In the genomic region with DNA sequence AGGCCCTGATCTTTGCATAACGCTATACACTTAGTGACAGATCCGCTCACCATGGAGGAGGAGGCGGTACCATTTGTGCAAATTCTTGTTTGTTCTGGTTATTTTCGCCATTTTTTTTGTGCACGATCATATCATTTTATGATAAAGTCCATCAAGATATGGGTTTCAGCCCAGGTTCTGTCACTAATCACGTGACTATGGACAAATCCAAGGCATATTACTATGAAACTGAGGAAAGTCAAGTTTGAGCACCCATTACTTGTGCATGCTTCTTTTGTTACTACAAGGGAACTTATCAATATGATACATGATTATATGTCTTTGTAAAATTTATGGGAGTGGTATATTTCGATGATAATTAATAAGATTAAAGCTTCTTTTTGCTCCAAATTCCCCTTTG, we compare ENCODE assay signal across 24 cellular contexts.
DNase-seq lines count a peak whose midpoint lies in the region; ATAC-seq, FAIRE-seq and TF ChIP-seq lines count a peak whose summit lies in the region.
"Had no signal": no experiment of that assay in that cellular context is flagged by ENCODE, and none has a peak within 500 bp of the region (broad histone marks: within the 10 kb centered on the region; RNA-seq: fewer than 3 reads in every experiment).

No MANE protein-coding gene starts in this region.

- no peaks in the 10 kb centered on the region for H3K9me3 Mint-ChIP-seq in MCF 10A (ENCODE audit: unreplicated experiment)
- H3K9me3 Mint-ChIP-seq in stimulated activated naive B cell treated with anti-CD40 and anti-IgM and Interleukin-4, amounts not matched to agents 10 μg/mL and 1 μg/mL and 100 μg/mL, for 72 hours: peaks cover 7 to 13% of the 10 kb centered on the region in 2 donors

- H3K79me2 ChIP-seq in Karpas-422 (ENCODE audit: low read length) (no peaks in the 10 kb centered on the region), K562 (ENCODE audit: control insufficient read depth, insufficient read depth, low read length) (no peaks in the 10 kb centered on the region)

- H3K4me3 Mint-ChIP-seq in MCF 10A (ENCODE audit: unreplicated experiment): no peak overlapping the region
- no peak overlapping the region for H3K4me3 Mint-ChIP-seq in stimulated activated naive B cell treated with anti-CD40 and anti-IgM and Interleukin-4, amounts not matched to agents 10 μg/mL and 1 μg/mL and 100 μg/mL, for 72 hours
- H3K4me3 Mint-ChIP-seq: B cell; CD4-positive, alpha-beta T cell; CD8-positive, alpha-beta T cell had no signal

- in situ Hi-C loops in K562 (cut with MboI): no loop called here

- 3% methylated on average over 6 of the region's 7 CpGs for WGBS in K562 (ENCODE audit: insufficient coverage, low coverage, missing lambda C conversion rate)
- WGBS in heart left ventricle, 4 donors: 78 to 90% (median 86%) methylated on average over 7 of the region's 7 CpGs

- TF ChIP-seq EP300 in K562 (IDR thresholded peaks at IDR 0.05; ENCODE audit: low read length): no peak

- CTCF ChIA-PET in MCF 10A (lab: Yijun Ruan, JAX): interaction anchor here (0.9 kb wide), 1 partner anchor 36 kb away, joined by 3 read pairs; no protein-coding TSS in a partner anchor
- CTCF ChIA-PET in K562 (lab: Yijun Ruan, JAX; ENCODE audit: low intra/inter-chr PET ratio): no interaction called here

- DNase-seq in MCF 10A (ENCODE audit: unreplicated experiment): no peak
- DNase-seq in breast epithelium (ENCODE audit: low spot score in 2 of 2): no peak
- no peak for DNase-seq in Karpas-422
- no peak for DNase-seq in K562 (ENCODE audit: extremely low read depth in 1 of 4, low spot score in 3 of 4)
- DNase-seq in foreskin keratinocyte: no peak
- no peak for DNase-seq in MG63
- no peak for DNase-seq in heart left ventricle
- no peak for DNase-seq in stimulated activated naive B cell treated with anti-CD40 and anti-IgM and Interleukin-4, amounts not matched to agents 10 μg/mL and 1 μg/mL and 100 μg/mL, for 72 hours
- DNase-seq: AML-193; Caco-2; Calu3; CD4-positive, alpha-beta T cell; CD8-positive, alpha-beta T cell; DMS79 treated with DMSO at 0.1 percent for 48 hours; GF-D8 had no signal

- no peak overlapping the region for H3K4me3 ChIP-seq in breast epithelium
- no peak overlapping the region for H3K4me3 ChIP-seq in Karpas-422 (ENCODE audit: low read length)
- no peak overlapping the region for H3K4me3 ChIP-seq in K562
- no peak overlapping the region for H3K4me3 ChIP-seq in MG63
- no peak overlapping the region for H3K4me3 ChIP-seq in heart left ventricle
- H3K4me3 ChIP-seq: A549; BLaER1 treated with 17β-estradiol and CSF1 and Interleukin-3, amounts not matched to agents 10 nM and 100 nM had no signal

- no peaks in the 10 kb centered on the region for H3K36me3 Mint-ChIP-seq in MCF 10A (ENCODE audit: insufficient read depth, unreplicated experiment)
- no peaks in the 10 kb centered on the region for H3K36me3 Mint-ChIP-seq in stimulated activated naive B cell treated with anti-CD40 and anti-IgM and Interleukin-4, amounts not matched to agents 10 μg/mL and 1 μg/mL and 100 μg/mL, for 72 hours
- H3K36me3 Mint-ChIP-seq: CD8-positive, alpha-beta T cell had no signal

- no peak for TF ChIP-seq CTCF in MCF 10A (IDR thresholded peaks at IDR 0.05; ENCODE audit: unreplicated experiment)
- TF ChIP-seq CTCF in breast epithelium (IDR thresholded peaks at IDR 0.05): no peak
- TF ChIP-seq CTCF in K562 (IDR thresholded peaks at IDR 0.05 in 2 of 3, conservative IDR thresholded peaks at IDR 0.05 in 1 of 3; ENCODE audit: insufficient read depth in 2 of 3, low read depth in 1 of 3, low read length in 3 of 3): no peak
- no peak for TF ChIP-seq CTCF in foreskin keratinocyte (conservative IDR thresholded peaks at IDR 0.05)
- no peak for TF ChIP-seq CTCF in heart left ventricle (IDR thresholded peaks at IDR 0.05)

- H3K9ac ChIP-seq in Karpas-422 (ENCODE audit: low read length): no peak overlapping the region
- H3K9ac ChIP-seq in K562 (ENCODE audit: insufficient read depth in 1 of 2, low read depth in 2 of 2, low read length in 2 of 2): no peak overlapping the region
- H3K9ac ChIP-seq: BLaER1 treated with 17β-estradiol and CSF1 and Interleukin-3, amounts not matched to agents 10 nM and 100 nM had no signal

- no peak overlapping the region for H3K27ac ChIP-seq in breast epithelium
- H3K27ac ChIP-seq in Karpas-422 (ENCODE audit: low read length): no peak overlapping the region
- no peak overlapping the region for H3K27ac ChIP-seq in K562 (ENCODE audit: extremely low read depth, low read depth, low read length)
- peak overlapping the region; percentile 21 for H3K27ac ChIP-seq in foreskin keratinocyte
- no peak overlapping the region for H3K27ac ChIP-seq in heart left ventricle
- H3K27ac ChIP-seq: 22Rv1; A549; BLaER1 treated with 17β-estradiol and CSF1 and Interleukin-3, amounts not matched to agents 10 nM and 100 nM; C4-2B had no signal

- no peak for TF ChIP-seq RAD21 in K562 (CRISPR knock-in tag; conservative IDR thresholded peaks at IDR 0.05 in 1 of 2, IDR thresholded peaks at IDR 0.05 in 1 of 2)

- no peaks in the 10 kb centered on the region for H3K9me1 ChIP-seq in K562 (ENCODE audit: control insufficient read depth, insufficient read depth, low read length)

- ATAC-seq in K562 (no peak), foreskin keratinocyte (no peak), heart left ventricle (no peak)
- no peak for ATAC-seq in stimulated activated naive B cell treated with anti-CD40 and anti-IgM and Interleukin-4, amounts not matched to agents 10 μg/mL and 1 μg/mL and 100 μg/mL, for 72 hours (replicated peaks)
- ATAC-seq: A549; CD8-positive, alpha-beta T cell had no signal

- POLR2A ChIA-PET in MCF 10A (lab: Yijun Ruan, JAX): interaction anchor here (0.6 kb wide), 1 partner anchor 535 kb away, joined by 3 read pairs; no protein-coding TSS in a partner anchor
- POLR2A ChIA-PET in K562 (lab: Yijun Ruan, JAX): no interaction called here

- H3K9me2 ChIP-seq in Karpas-422 (replicated peaks; ENCODE audit: insufficient read depth, low read length): no peaks in the 10 kb centered on the region

- TF ChIP-seq POLR2A in breast epithelium (IDR thresholded peaks at IDR 0.05) (no peak), K562 (conservative IDR thresholded peaks at IDR 0.05) (no peak), heart left ventricle (IDR thresholded peaks at IDR 0.05) (no peak)

- H3K9me3 ChIP-seq in breast epithelium: no peaks in the 10 kb centered on the region
- H3K9me3 ChIP-seq in Karpas-422 (ENCODE audit: low read length): no peaks in the 10 kb centered on the region
- no peaks in the 10 kb centered on the region for H3K9me3 ChIP-seq in K562 (replicated peaks; ENCODE audit: control insufficient read depth, insufficient read depth, low read depth, low read length)
- no peaks in the 10 kb centered on the region for H3K9me3 ChIP-seq in MG63
- no peaks in the 10 kb centered on the region for H3K9me3 ChIP-seq in heart left ventricle
- H3K9me3 ChIP-seq: A549; BLaER1 treated with 17β-estradiol and CSF1 and Interleukin-3, amounts not matched to agents 10 nM and 100 nM; Caco-2 had no signal

- H3K36me3 ChIP-seq in breast epithelium (no peaks in the 10 kb centered on the region), Karpas-422 (ENCODE audit: insufficient read depth, low read length) (no peaks in the 10 kb centered on the region), K562 (ENCODE audit: control insufficient read depth, insufficient read depth, low read length) (no peaks in the 10 kb centered on the region), MG63 (no peaks in the 10 kb centered on the region), heart left ventricle (no peaks in the 10 kb centered on the region)
- H3K36me3 ChIP-seq: BLaER1 treated with 17β-estradiol and CSF1 and Interleukin-3, amounts not matched to agents 10 nM and 100 nM had no signal

- H3K27me3 ChIP-seq in breast epithelium (no peaks in the 10 kb centered on the region), Karpas-422 (ENCODE audit: low read length) (no peaks in the 10 kb centered on the region), K562 (ENCODE audit: control insufficient read depth in 2 of 2, insufficient read depth in 2 of 2, low read length in 2 of 2) (no peaks in the 10 kb centered on the region), foreskin keratinocyte (no peaks in the 10 kb centered on the region), MG63 (no peaks in the 10 kb centered on the region), heart left ventricle (no peaks in the 10 kb centered on the region)
- H3K27me3 ChIP-seq: BLaER1 treated with 17β-estradiol and CSF1 and Interleukin-3, amounts not matched to agents 10 nM and 100 nM had no signal

- H3K4me2 ChIP-seq in Karpas-422 (ENCODE audit: low read depth, low read length, poor library complexity, severe bottlenecking) (no peak overlapping the region), K562 (ENCODE audit: insufficient read depth, low read length) (no peak overlapping the region)
- H3K4me2 ChIP-seq: A549; BLaER1 treated with 17β-estradiol and CSF1 and Interleukin-3, amounts not matched to agents 10 nM and 100 nM had no signal

- no peaks in the 10 kb centered on the region for H3K27me3 Mint-ChIP-seq in MCF 10A (ENCODE audit: insufficient read depth, unreplicated experiment)
- H3K27me3 Mint-ChIP-seq in stimulated activated naive B cell treated with anti-CD40 and anti-IgM and Interleukin-4, amounts not matched to agents 10 μg/mL and 1 μg/mL and 100 μg/mL, for 72 hours: no peaks in the 10 kb centered on the region
- H3K27me3 Mint-ChIP-seq: B cell; CD4-positive, alpha-beta T cell had no signal

- FAIRE-seq in K562 (lab: Jason Lieb, UNC): no peak
- FAIRE-seq: A549, D721Med, G401.6, GM12892, GM18507 had no signal

- H2AFZ ChIP-seq in Karpas-422 (ENCODE audit: low read length): 0 out of 2 replicates have a peak overlapping the region, but pooled peaks have one; percentile 18
- no peak overlapping the region for H2AFZ ChIP-seq in K562 (ENCODE audit: low read depth, low read length)

- H4K20me1 ChIP-seq in Karpas-422 (ENCODE audit: insufficient read depth, low read depth, low read length) (no peaks in the 10 kb centered on the region), K562 (replicated peaks; ENCODE audit: control insufficient read depth, insufficient read depth, low read length) (no peaks in the 10 kb centered on the region)
- H4K20me1 ChIP-seq: BLaER1 treated with 17β-estradiol and CSF1 and Interleukin-3, amounts not matched to agents 10 nM and 100 nM had no signal

- intact Hi-C loops in MCF 10A (cut with micrococcal nuclease): no loop called here
- intact Hi-C loops in breast epithelium (cut with DNase I; ENCODE audit: low total_unique reads): no loop called here
- intact Hi-C loops in K562 (cut with micrococcal nuclease): no loop called here
- intact Hi-C loops in heart left ventricle (cut with DNase I): no loop called here

- no TSS peak for BruUV-seq in MCF 10A (replicated peaks; lab: Mats Ljungman, UMichigan)
- no TSS peak for BruUV-seq in K562 (replicated peaks; lab: Mats Ljungman, UMichigan)

- peak overlapping the region; percentile 89 for H3K27ac Mint-ChIP-seq in MCF 10A (ENCODE audit: low read depth, unreplicated experiment)
- H3K27ac Mint-ChIP-seq in stimulated activated naive B cell treated with anti-CD40 and anti-IgM and Interleukin-4, amounts not matched to agents 10 μg/mL and 1 μg/mL and 100 μg/mL, for 72 hours: no peak overlapping the region
- H3K27ac Mint-ChIP-seq: B cell; CD4-positive, alpha-beta T cell; CD8-positive, alpha-beta T cell had no signal

- H3K4me1 ChIP-seq in breast epithelium (no peaks in the 10 kb centered on the region), Karpas-422 (ENCODE audit: low read length) (peaks cover 8% of the 10 kb centered on the region), K562 (replicated peaks in 1 of 2; ENCODE audit: control insufficient read depth in 2 of 2, insufficient read depth in 2 of 2, low read length in 2 of 2) (no peaks in the 10 kb centered on the region), foreskin keratinocyte (peaks cover 6% of the 10 kb centered on the region), heart left ventricle (peaks cover 0 to 8% (median 0%) of the 10 kb centered on the region in 12 donors)
- H3K4me1 ChIP-seq: A549, Caco-2 had no signal

- peaks cover 12% of the 10 kb centered on the region for H3K4me1 Mint-ChIP-seq in MCF 10A (ENCODE audit: insufficient read depth, unreplicated experiment)
- H3K4me1 Mint-ChIP-seq in stimulated activated naive B cell treated with anti-CD40 and anti-IgM and Interleukin-4, amounts not matched to agents 10 μg/mL and 1 μg/mL and 100 μg/mL, for 72 hours: no peaks in the 10 kb centered on the region
- H3K4me1 Mint-ChIP-seq: B cell had no signal
